11 cellular contexts compared by ENCODE assay signal in genomic region chr11:65565624-65566453, GRCh38. TPM values are rescaled to one million over a fixed set of nuclear protein-coding genes. Genes with fewer than 3 reads are reported as not detected.
A peak's percentile ranks its signal among the peaks of the same experiment; 100 is the strongest.
DNase-seq lines count a peak whose midpoint lies in the region; ATAC-seq lines count a peak whose summit lies in the region.
"Had no signal": no experiment of that assay in that cellular context is flagged by ENCODE, and none has a peak within 500 bp of the region (broad histone marks: within the 10 kb centered on the region; RNA-seq: fewer than 3 reads in every experiment).

No MANE protein-coding gene starts in this region.

- ATAC-seq in T-helper 17 cell (peak; percentile 18), GM19351 (IDR thresholded peaks at IDR 0.05; ENCODE audit: unreplicated experiment) (no peak)

- H3K4me3 Mint-ChIP-seq in T-helper 17 cell: peak overlapping the region; percentile 75
- H3K4me3 Mint-ChIP-seq in stimulated activated naive CD8-positive, alpha-beta T cell treated with anti-CD3 and anti-CD28 coated beads, Interleukin-15, Interleukin-2, amounts not matched to agents 100 ng/mL and 50 ng/mL, for 24 hours: peak overlapping the region; percentile 56

- no peaks in the 10 kb centered on the region for H3K27me3 Mint-ChIP-seq in T-helper 17 cell
- H3K27me3 Mint-ChIP-seq in stimulated activated naive CD8-positive, alpha-beta T cell treated with anti-CD3 and anti-CD28 coated beads, Interleukin-15, Interleukin-2, amounts not matched to agents 100 ng/mL and 50 ng/mL, for 24 hours: no peaks in the 10 kb centered on the region

- H3K9me3 ChIP-seq in T-helper 17 cell (ENCODE audit: control insufficient read depth, low read length, poor library complexity, severe bottlenecking): no peaks in the 10 kb centered on the region

- DNase-seq in NOMO-1 treated with DMSO at 0.1 percent for 48 hours (lab: John Stamatoyannopoulos, UW; ENCODE audit: unreplicated experiment) (peak; percentile 12), NOMO-1 treated with dmso at 0.1 percent for 144 hours (lab: John Stamatoyannopoulos, UW; ENCODE audit: unreplicated experiment) (no peak), T-helper 17 cell (peak in 1 of 3 donors; percentile 46), LoVo (ENCODE audit: low spot score) (no peak), glomerular visceral epithelial cell (ENCODE audit: extremely low spot score) (no peak)
- DNase-seq in effector CD4-positive, alpha-beta T cell: peak; percentile 42
- DNase-seq: cortex of kidney, NCI-H526 treated with DMSO at 0.1 percent for 48 hours had no signal

- peaks cover 45% of the 10 kb centered on the region for H3K4me1 Mint-ChIP-seq in T-helper 17 cell
- H3K4me1 Mint-ChIP-seq in stimulated activated naive CD8-positive, alpha-beta T cell treated with anti-CD3 and anti-CD28 coated beads, Interleukin-15, Interleukin-2, amounts not matched to agents 100 ng/mL and 50 ng/mL, for 24 hours (ENCODE audit: low read depth): peaks cover 56% of the 10 kb centered on the region

- no peaks in the 10 kb centered on the region for H3K9me3 Mint-ChIP-seq in stimulated activated naive CD8-positive, alpha-beta T cell treated with anti-CD3 and anti-CD28 coated beads, Interleukin-15, Interleukin-2, amounts not matched to agents 100 ng/mL and 50 ng/mL, for 24 hours

- H3K36me3 Mint-ChIP-seq in T-helper 17 cell (ENCODE audit: low read depth): peaks cover 2% of the 10 kb centered on the region
- H3K36me3 Mint-ChIP-seq in stimulated activated naive CD8-positive, alpha-beta T cell treated with anti-CD3 and anti-CD28 coated beads, Interleukin-15, Interleukin-2, amounts not matched to agents 100 ng/mL and 50 ng/mL, for 24 hours (ENCODE audit: low read depth): peaks cover 9% of the 10 kb centered on the region

- peak overlapping the region; percentile 99 for H3K27ac Mint-ChIP-seq in T-helper 17 cell
- peak overlapping the region; percentile 90 for H3K27ac Mint-ChIP-seq in stimulated activated naive CD8-positive, alpha-beta T cell treated with anti-CD3 and anti-CD28 coated beads, Interleukin-15, Interleukin-2, amounts not matched to agents 100 ng/mL and 50 ng/mL, for 24 hours

RNA-seq across cellular contexts. Expression of gene ZNRD2, which starts 4.4 kb away (rescaled TPM):
- total RNA-seq in T-helper 17 cell: 10 to 100 TPM; 30.3 to 39.0 TPM

RNA-seq across cellular contexts. Expression of gene FAM89B, which starts 6.5 kb away (rescaled TPM):
- 10 to 100 TPM; 41.2 to 44.4 TPM for total RNA-seq in T-helper 17 cell

RNA-seq across cellular contexts. Expression of gene LTBP3, which starts 7.7 kb away (rescaled TPM):
- 100 to 1,000 TPM; 123 to 187 TPM for total RNA-seq in T-helper 17 cell

RNA-seq across cellular contexts. Expression of gene EHBP1L1, which starts 10.0 kb away (rescaled TPM):
- 100 to 1,000 TPM; 123 to 152 TPM for total RNA-seq in T-helper 17 cell

RNA-seq across cellular contexts. Expression of gene KCNK7, which starts 29.8 kb away (rescaled TPM):
- 1 to 10 TPM; 4.7 to 5.7 TPM for total RNA-seq in T-helper 17 cell
- total RNA-seq: H4 had no signal

Comparison
In these comparisons a context has a peak if more than half of its experiments do, and no peak if none do; other contexts are left out.
1. DNase-seq: peak in NOMO-1 treated with DMSO at 0.1 percent for 48 hours (single experiment) and effector CD4-positive, alpha-beta T cell (single experiment); none in NOMO-1 treated with dmso at 0.1 percent for 144 hours (single experiment), LoVo (single experiment) and glomerular visceral epithelial cell (single experiment).